Comparison of ENCODE assay signal across 9 cellular contexts in genomic region chr16:67277294-67277998, GRCh38. TPM values are rescaled to one million over a fixed set of nuclear protein-coding genes. Genes with fewer than 3 reads are reported as not detected.
A peak's percentile ranks its signal among the peaks of the same experiment; 100 is the strongest.
DNase-seq lines count a peak whose midpoint lies in the region; ATAC-seq and TF ChIP-seq lines count a peak whose summit lies in the region.
"Had no signal": no experiment of that assay in that cellular context is flagged by ENCODE, and none has a peak within 500 bp of the region (broad histone marks: within the 10 kb centered on the region; RNA-seq: fewer than 3 reads in every experiment).

No MANE protein-coding gene starts in this region.

- peak overlapping the region; percentile 86 for H3K4me3 ChIP-seq in OCI-LY3 (ENCODE audit: low read length)

- H3K27me3 Mint-ChIP-seq in Calu3 (ENCODE audit: unreplicated experiment) = no peaks in the 10 kb centered on the region

- H3K4me1 Mint-ChIP-seq in Calu3 (ENCODE audit: low read depth, unreplicated experiment) = peaks cover 19% of the 10 kb centered on the region

- no peaks in the 10 kb centered on the region for H4K20me1 ChIP-seq in OCI-LY3 (ENCODE audit: insufficient read depth, low read length)

- DNase-seq in Calu3 (peak; percentile 74), dermis blood vessel endothelial cell (peak; percentile 87), omental fat pad (ENCODE audit: low spot score) (peak; percentile 56), SHP77 (lab: John Stamatoyannopoulos, UW) (no peak), iPS-NIHi11 (ENCODE audit: low spot score) (no peak), COLO668 (lab: John Stamatoyannopoulos, UW; ENCODE audit: unreplicated experiment) (no peak)

- H3K36me3 Mint-ChIP-seq in Calu3 (ENCODE audit: insufficient read depth, unreplicated experiment) = peaks cover 34% of the 10 kb centered on the region

- H3K4me1 ChIP-seq in OCI-LY3 (ENCODE audit: low read length) = peaks cover 11% of the 10 kb centered on the region
- H3K4me1 ChIP-seq: parathyroid adenoma had no signal

- peak overlapping the region; percentile 14 for H3K27ac Mint-ChIP-seq in Calu3 (ENCODE audit: unreplicated experiment)

- intact Hi-C loops in Calu3 (cut with micrococcal nuclease; ENCODE audit: unreplicated experiment) = no loop called here

- H2AFZ ChIP-seq in OCI-LY3 (ENCODE audit: low read depth, low read length) = no peak overlapping the region
- H2AFZ ChIP-seq: parathyroid adenoma had no signal

- no peaks in the 10 kb centered on the region for H3K9me3 ChIP-seq in OCI-LY3 (ENCODE audit: insufficient read depth, low read length)

- H3K9me3 Mint-ChIP-seq in Calu3 (ENCODE audit: low read depth, unreplicated experiment) = no peaks in the 10 kb centered on the region

- H3K79me2 ChIP-seq in OCI-LY3 (ENCODE audit: low read length) = peaks cover 15% of the 10 kb centered on the region
- H3K79me2 ChIP-seq: parathyroid adenoma had no signal

- CTCF ChIA-PET in Calu3 (lab: Charles Lee) = interaction anchor here (0.7 to 2.3 kb wide), 7 partner anchors 9 to 122 kb away, joined by 3 to 18 read pairs (median 6); partner anchors contain the start of gene FHOD1

- H3K9ac ChIP-seq in OCI-LY3 (ENCODE audit: low read length) = peak overlapping the region; percentile 77; the same call in 1 of the 2 replicates
- H3K9ac ChIP-seq: parathyroid adenoma had no signal

- ATAC-seq in omental fat pad (ENCODE audit: low FRiP score) = peak; percentile 82
- ATAC-seq in GM19351 (IDR thresholded peaks at IDR 0.05; ENCODE audit: unreplicated experiment) = no peak

- no peak overlapping the region for H3K27ac ChIP-seq in OCI-LY3 (ENCODE audit: low read length)
- H3K27ac ChIP-seq: parathyroid adenoma had no signal

- TF ChIP-seq CTCF in Calu3 (IDR thresholded peaks at IDR 0.05; ENCODE audit: unreplicated experiment) (no peak), OCI-LY3 (IDR thresholded peaks at IDR 0.05; ENCODE audit: low read depth, low read length) (no peak), omental fat pad (IDR thresholded peaks at IDR 0.05) (no peak)

- peaks cover 3% of the 10 kb centered on the region for H3K36me3 ChIP-seq in OCI-LY3 (replicated peaks; ENCODE audit: low read depth, low read length)

- H3K4me3 Mint-ChIP-seq in Calu3 (ENCODE audit: low read depth, unreplicated experiment) = peak overlapping the region; percentile 70

- peak overlapping the region; percentile 88 for H3K4me2 ChIP-seq in OCI-LY3 (ENCODE audit: low read length)

- TSS peak; percentile 45 for BruUV-seq in Calu3 (replicated peaks; lab: Mats Ljungman, UMichigan)

- no peaks in the 10 kb centered on the region for H3K27me3 ChIP-seq in OCI-LY3 (ENCODE audit: low read depth, low read length)

RNA-seq across cellular contexts. Expression of gene PLEKHG4, which starts 1.9 kb away (rescaled TPM):
- total RNA-seq in Calu3 (2022) (5.5 and 9.2 TPM in 2 replicates), dermis blood vessel endothelial cell (10.0 and 16.5 TPM in 2 replicates), omental fat pad (10 to 100 TPM in 3 of 4 donors, 1 to 10 TPM in 1; 5.8 to 19.9 (median 12.4) TPM)

RNA-seq across cellular contexts. Expression of gene SLC9A5, which starts 28.7 kb away (rescaled TPM):
- 2.4 and 4.4 TPM in 2 replicates for total RNA-seq in Calu3 (2022)
- total RNA-seq in dermis blood vessel endothelial cell = 0.56 and 1.2 TPM in 2 replicates
- total RNA-seq in omental fat pad = 1 to 10 TPM in 1 of 4 donors, under 1 TPM in 3; 0.37 to 1.2 (median 0.72) TPM

RNA-seq across cellular contexts. Expression of gene FHOD1, which starts 30.2 kb away (rescaled TPM):
- total RNA-seq in Calu3 (2022) (37.2 and 37.9 TPM in 2 replicates), dermis blood vessel endothelial cell (25.5 and 37.4 TPM in 2 replicates), omental fat pad (10 to 100 TPM; 15.1 to 53.3 (median 32.5) TPM)

RNA-seq across cellular contexts. Expression of gene KCTD19, which starts 49.1 kb away (rescaled TPM):
- total RNA-seq in Calu3 (2022) (3.8 and 5.6 TPM in 2 replicates), dermis blood vessel endothelial cell (under 0.01 TPM in 1 of 2 replicates, not detected in the other), omental fat pad (under 1 TPM in 2 of 4 donors, not detected in 2; 0.24 to 0.93 TPM)

RNA-seq across cellular contexts. Expression of gene LRRC36, which starts 49.2 kb away (rescaled TPM):
- 7.1 and 9.2 TPM in 2 replicates for total RNA-seq in Calu3 (2022)
- not detected in 2 replicates for total RNA-seq in dermis blood vessel endothelial cell
- 1 to 10 TPM in 2 of 4 donors, under 1 TPM in 1, not detected in 1; 0.84 to 2.8 (median 1.0) TPM for total RNA-seq in omental fat pad

Comparison
In these comparisons a context has a peak if more than half of its experiments do, and no peak if none do; other contexts are left out.
1. DNase-seq: peak in Calu3 (single experiment), dermis blood vessel endothelial cell (single experiment) and omental fat pad (single experiment); none in SHP77 (0 of 2), iPS-NIHi11 (single experiment) and COLO668 (single experiment).